ENCODE assay signal across 8 cellular contexts in genomic region chr19:7868671-7869452, GRCh38. TPM values are rescaled to one million over a fixed set of nuclear protein-coding genes. Genes with fewer than 3 reads are reported as not detected.
A peak's percentile ranks its signal among the peaks of the same experiment; 100 is the strongest.
DNase-seq lines count a peak whose midpoint lies in the region; ATAC-seq, FAIRE-seq and TF ChIP-seq lines count a peak whose summit lies in the region.

No MANE protein-coding gene starts in this region.

- CTCF ChIA-PET in A549 (lab: Yijun Ruan, JAX), result interaction anchor here (0.6 to 2.5 kb wide), 26 partner anchors 9 to 287 kb away, joined by 3 to 25 read pairs (median 6); partner anchors contain the start of genes MAP2K7, SNAPC2 and TIMM44

- FAIRE-seq in A549 (lab: Jason Lieb, UNC), result no peak

- TF ChIP-seq EP300 in A549 (IDR thresholded peaks at IDR 0.05) (no peak), upper lobe of left lung (IDR thresholded peaks at IDR 0.05) (no peak)

- TF ChIP-seq CTCF in A549 (IDR thresholded peaks at IDR 0.05), result peak; percentile 72
- TF ChIP-seq CTCF in RWPE2 (IDR thresholded peaks at IDR 0.05; ENCODE audit: poor library complexity, severe bottlenecking), result peak; percentile 89
- TF ChIP-seq CTCF in upper lobe of left lung (IDR thresholded peaks at IDR 0.05), result peak; percentile 92 to 97 (median 95)

- POLR2A ChIA-PET in A549 (lab: Yijun Ruan, JAX), result interaction anchor here (0.7 to 2.2 kb wide), 8 partner anchors 16 to 363 kb away, joined by 3 to 13 read pairs (median 4); partner anchors contain the start of genes LRRC8E, MAP2K7, SNAPC2 and TIMM44

- no peaks in the 10 kb centered on the region for H3K36me3 ChIP-seq in RWPE2 (ENCODE audit: low read depth)
- no peaks in the 10 kb centered on the region for H3K36me3 ChIP-seq in upper lobe of left lung

- H3K27me3 ChIP-seq in RWPE2 (ENCODE audit: insufficient read depth, poor library complexity, severe bottlenecking), result no peaks in the 10 kb centered on the region
- peaks cover 0 to 18% (median 9%) of the 10 kb centered on the region in 4 donors for H3K27me3 ChIP-seq in upper lobe of left lung

- H3K4me3 ChIP-seq in A549, result peak overlapping the region; percentile 54
- H3K4me3 ChIP-seq in RWPE2 (ENCODE audit: severe bottlenecking), result peak overlapping the region; percentile 36
- H3K4me3 ChIP-seq in upper lobe of left lung, result peak overlapping the region in 3 of 4 donors; percentile 52 to 55 (median 54)

- peak; percentile 40 to 65 for ATAC-seq in A549
- ATAC-seq in GM18870 (IDR thresholded peaks at IDR 0.05; ENCODE audit: unreplicated experiment), result peak; percentile 33
- ATAC-seq in HG03108 (IDR thresholded peaks at IDR 0.05; ENCODE audit: unreplicated experiment), result peak; percentile 57
- ATAC-seq in RWPE2 (ENCODE audit: low read depth), result peak; percentile 48
- peak; percentile 78 for ATAC-seq in Right ventricle myocardium superior (ENCODE audit: poor library complexity)
- ATAC-seq in upper lobe of left lung (ENCODE audit: low FRiP score in 2 of 2), result peak; percentile 69 to 77

- TF ChIP-seq POLR2A in A549 (IDR thresholded peaks at IDR 0.05; ENCODE audit: low read length), result peak; percentile 35
- TF ChIP-seq POLR2A in upper lobe of left lung (IDR thresholded peaks at IDR 0.05), result peak in 1 of 4 donors; percentile 40

- H3K27ac ChIP-seq in A549 (peak overlapping the region; percentile 59 to 82), RWPE2 (ENCODE audit: poor library complexity, severe bottlenecking) (no peak overlapping the region), upper lobe of left lung (peak overlapping the region in 3 of 4 donors; percentile 56 to 77 (median 73))

- intact Hi-C loops in Right ventricle myocardium superior (cut with DNase I), result no loop called here
- intact Hi-C loops in posterior vena cava (cut with DNase I), result no loop called here

- H3K9me3 ChIP-seq in A549, result no peaks in the 10 kb centered on the region
- H3K9me3 ChIP-seq in RWPE2 (ENCODE audit: severe bottlenecking), result no peaks in the 10 kb centered on the region
- H3K9me3 ChIP-seq in upper lobe of left lung, result no peaks in the 10 kb centered on the region

- 0% methylated on average over 6 of the region's 67 CpGs for WGBS in A549 (ENCODE audit: missing lambda C conversion rate)
- 2 to 5% methylated on average over 17 to 46 of the region's 67 CpGs for WGBS in upper lobe of left lung, 2 donors

- H3K4me1 ChIP-seq in A549 (peaks cover 28% of the 10 kb centered on the region), RWPE2 (ENCODE audit: insufficient read depth, poor library complexity, severe bottlenecking) (peaks cover 3% of the 10 kb centered on the region), upper lobe of left lung (peaks cover 36 to 70% (median 43%) of the 10 kb centered on the region in 4 donors)

- DNase-seq in A549 (ENCODE audit: low read depth in 1 of 2, low spot score in 1 of 2), result peak; percentile 83 to 91
- peak; percentile 83 for DNase-seq in RWPE2 (ENCODE audit: low spot score)
- DNase-seq in activated naive CD4-positive, alpha-beta T cell (lab: John Stamatoyannopoulos, UW), result peak; percentile 77 to 83 (median 79)
- peak; percentile 78 for DNase-seq in Right ventricle myocardium superior
- DNase-seq in posterior vena cava (ENCODE audit: low spot score), result peak; percentile 88
- peak; percentile 83 to 96 for DNase-seq in upper lobe of left lung

- no peak for TF ChIP-seq RAD21 in A549 (conservative IDR thresholded peaks at IDR 0.05 in 1 of 2, IDR thresholded peaks at IDR 0.05 in 1 of 2)

- H3K4me2 ChIP-seq in A549, result peak overlapping the region; percentile 81

TF ChIP-seq in A549, 52 proteins besides CTCF, POLR2A, EP300 and RAD21:
- TF ChIP-seq RNF2 (IDR thresholded peaks at IDR 0.05; ENCODE audit: borderline replicate concordance, low read depth), result no peak
- TF ChIP-seq MAX (IDR thresholded peaks at IDR 0.05), result peak; percentile 36; the same call in 1 of the 2 replicates
- no peak for TF ChIP-seq NFE2L2 (conservative IDR thresholded peaks at IDR 0.05; ENCODE audit: low read length)
- TF ChIP-seq FOSL2 (IDR thresholded peaks at IDR 0.05), result no peak
- TF ChIP-seq FOSL2 (CRISPR knock-in tag; IDR thresholded peaks at IDR 0.05), result 0 out of 2 replicates have a peak, but pooled peaks have one; percentile 9
- no peak for TF ChIP-seq ZNF302 (CRISPR knock-in tag; IDR thresholded peaks at IDR 0.05)
- TF ChIP-seq E2F6 (IDR thresholded peaks at IDR 0.05; ENCODE audit: borderline replicate concordance, low read depth), result peak; percentile 57; the same call in 1 of the 2 replicates
- TF ChIP-seq BHLHE40 (IDR thresholded peaks at IDR 0.05; ENCODE audit: low read depth, low read length), result 0 out of 2 replicates have a peak, but pooled peaks have one; percentile 24

RNA-seq across cellular contexts. Expression of gene PRR36, which starts 5.3 kb away (rescaled TPM):
- polyA plus RNA-seq in A549 (2011; rRNA removed), result 0.04 and 0.05 TPM in 2 replicates
- polyA plus RNA-seq in A549 (2012; cell fraction: cytosol; rRNA removed), result 0.12 and 0.21 TPM in 2 replicates
- polyA plus RNA-seq in A549 (2012; cell fraction: nucleus; rRNA removed), result 0.37 and 0.41 TPM in 2 replicates
- polyA plus RNA-seq in A549 (2017; fragmentation: RNase III; extraction: RNeasy Plus Mini Kit Qiagen cat#74134 plus additional on column Dnase treatment), result 0.22 to 0.35 TPM (median 0.30 TPM) in 3 replicates
- polyA minus RNA-seq in A549 (2011; rRNA and poly(A)+ RNA removed), result 0.12 TPM in 1 of 2 replicates, not detected in the other
- 0.08 TPM for total RNA-seq in Right ventricle myocardium superior
- total RNA-seq in posterior vena cava, result under 1 TPM; 0.09 to 0.14 TPM
- total RNA-seq in upper lobe of left lung, result 1 to 10 TPM in 5 of 6 donors, under 1 TPM in 1; 0.46 to 9.4 (median 2.7) TPM

RNA-seq across cellular contexts. Expression of gene LRRC8E, which starts 19.4 kb away (rescaled TPM):
- 4.0 and 5.3 TPM in 2 replicates for polyA plus RNA-seq in A549 (2011; rRNA removed)
- polyA plus RNA-seq in A549 (2012; cell fraction: cytosol; rRNA removed), result 2.4 and 4.0 TPM in 2 replicates
- 6.3 and 7.2 TPM in 2 replicates for polyA plus RNA-seq in A549 (2012; cell fraction: nucleus; rRNA removed)
- polyA plus RNA-seq in A549 (2017; fragmentation: RNase III; extraction: RNeasy Plus Mini Kit Qiagen cat#74134 plus additional on column Dnase treatment), result 3.7 to 4.8 TPM (median 4.4 TPM) in 3 replicates
- 3.5 and 6.8 TPM in 2 replicates for polyA minus RNA-seq in A549 (2011; rRNA and poly(A)+ RNA removed)
- 1.6 TPM for total RNA-seq in Right ventricle myocardium superior
- not detected for total RNA-seq in posterior vena cava
- total RNA-seq in upper lobe of left lung, result 10 to 100 TPM in 1 of 6 donors, 1 to 10 TPM in 5; 1.0 to 11.7 (median 6.9) TPM

RNA-seq across cellular contexts. Expression of gene MAP2K7, which starts 34.8 kb away (rescaled TPM):
- polyA plus RNA-seq in A549 (2011; rRNA removed), result 5.5 TPM in 2 replicates
- polyA plus RNA-seq in A549 (2012; cell fraction: cytosol; rRNA removed), result 9.3 and 12.9 TPM in 2 replicates
- 37.3 and 41.7 TPM in 2 replicates for polyA plus RNA-seq in A549 (2012; cell fraction: nucleus; rRNA removed)
- 17.4 to 19.4 TPM (median 19.3 TPM) in 3 replicates for polyA plus RNA-seq in A549 (2017; fragmentation: RNase III; extraction: RNeasy Plus Mini Kit Qiagen cat#74134 plus additional on column Dnase treatment)
- polyA minus RNA-seq in A549 (2011; rRNA and poly(A)+ RNA removed), result 6.1 and 9.4 TPM in 2 replicates
- 27.5 TPM for total RNA-seq in Right ventricle myocardium superior
- 10 to 100 TPM; 22.2 to 26.6 TPM for total RNA-seq in posterior vena cava
- 10 to 100 TPM; 21.1 to 61.8 (median 33.0) TPM for total RNA-seq in upper lobe of left lung

RNA-seq across cellular contexts. Expression of gene EVI5L, which starts 38.8 kb away (rescaled TPM):
- polyA plus RNA-seq in A549 (2011; rRNA removed) (1.1 and 1.2 TPM in 2 replicates), A549 (2017; fragmentation: RNase III; extraction: RNeasy Plus Mini Kit Qiagen cat#74134 plus additional on column Dnase treatment) (1.2 to 2.3 TPM (median 1.8 TPM) in 3 replicates)
- 1.5 and 2.1 TPM in 2 replicates for polyA plus RNA-seq in A549 (2012; cell fraction: cytosol; rRNA removed)
- 2.5 and 2.6 TPM in 2 replicates for polyA plus RNA-seq in A549 (2012; cell fraction: nucleus; rRNA removed)
- 0.83 and 3.3 TPM in 2 replicates for polyA minus RNA-seq in A549 (2011; rRNA and poly(A)+ RNA removed)
- total RNA-seq in Right ventricle myocardium superior (19.4 TPM), posterior vena cava (10 to 100 TPM; 14.9 to 16.0 TPM), upper lobe of left lung (10 to 100 TPM; 12.0 to 24.1 (median 15.6) TPM)

RNA-seq across cellular contexts. Expression of gene TGFBR3L, which starts 45.8 kb away (rescaled TPM):
- polyA plus RNA-seq in A549 (2011; rRNA removed) (0.21 and 0.40 TPM in 2 replicates), A549 (2017; fragmentation: RNase III; extraction: RNeasy Plus Mini Kit Qiagen cat#74134 plus additional on column Dnase treatment) (0.70 to 1.4 TPM (median 1.2 TPM) in 3 replicates)
- 1.2 and 2.0 TPM in 2 replicates for polyA plus RNA-seq in A549 (2012; cell fraction: cytosol; rRNA removed)
- polyA plus RNA-seq in A549 (2012; cell fraction: nucleus; rRNA removed), result 1.2 and 3.0 TPM in 2 replicates
- 0.39 TPM in 1 of 2 replicates, not detected in the other for polyA minus RNA-seq in A549 (2011; rRNA and poly(A)+ RNA removed)
- total RNA-seq in Right ventricle myocardium superior (10.9 TPM), posterior vena cava (1 to 10 TPM; 1.5 to 4.4 TPM), upper lobe of left lung (1 to 10 TPM in 1 of 6 donors, under 1 TPM in 1, not detected in 4; 0.37 to 1.1 TPM)
